Comparison of ENCODE assay signal across 19 cellular contexts in the genomic region with DNA sequence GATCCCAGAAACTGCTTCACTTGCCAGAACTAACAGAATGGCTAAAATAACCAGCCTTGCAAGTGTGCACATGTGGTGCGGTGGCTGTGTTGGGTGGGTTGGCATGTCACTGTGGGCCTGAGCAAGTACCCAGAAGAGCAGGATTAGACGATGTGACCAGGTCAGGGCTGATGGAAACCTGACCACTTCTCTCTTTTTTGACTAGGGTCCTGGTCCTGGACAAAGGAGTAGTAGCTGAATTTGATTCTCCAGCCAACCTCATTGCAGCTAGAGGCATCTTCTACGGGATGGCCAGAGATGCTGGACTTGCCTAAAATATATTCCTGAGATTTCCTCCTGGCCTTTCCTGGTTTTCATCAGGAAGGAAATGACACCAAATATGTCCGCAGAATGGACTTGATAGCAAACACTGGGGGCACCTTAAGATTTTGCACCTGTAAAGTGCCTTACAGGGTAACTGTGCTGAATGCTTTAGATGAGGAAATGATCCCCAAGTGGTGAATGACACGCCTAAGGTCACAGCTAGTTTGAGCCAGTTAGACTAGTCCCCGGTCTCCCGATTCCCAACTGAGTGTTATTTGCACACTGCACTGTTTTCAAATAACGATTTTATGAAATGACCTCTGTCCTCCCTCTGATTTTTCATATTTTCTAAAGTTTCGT. TPM values are rescaled to one million over a fixed set of nuclear protein-coding genes. Genes with fewer than 3 reads are reported as not detected.
DNase-seq lines count a peak whose midpoint lies in the region; ATAC-seq and TF ChIP-seq lines count a peak whose summit lies in the region.
"Had no signal": no experiment of that assay in that cellular context is flagged by ENCODE, and none has a peak within 500 bp of the region (broad histone marks: within the 10 kb centered on the region; RNA-seq: fewer than 3 reads in every experiment).

No MANE protein-coding gene starts in this region.

- no peaks in the 10 kb centered on the region for H3K9me3 Mint-ChIP-seq in MCF 10A (ENCODE audit: unreplicated experiment)
- H3K9me3 Mint-ChIP-seq in type B pancreatic cell: no peaks in the 10 kb centered on the region
- H3K9me3 Mint-ChIP-seq: CD8-positive, alpha-beta memory T cell; naive thymus-derived CD4-positive, alpha-beta T cell; stimulated activated effector memory CD8-positive, alpha-beta T cell treated with anti-CD3 and anti-CD28 coated beads, Interleukin-12 subunit alpha, Interleukin-12 subunit beta, amount 100 ng/mL, for 72 hours had no signal

- H3K27ac ChIP-seq in breast epithelium: no peak overlapping the region
- peak overlapping the region; percentile 87 for H3K27ac ChIP-seq in cingulate gyrus (ENCODE audit: low read depth, low read length)

- no peaks in the 10 kb centered on the region for H3K27me3 ChIP-seq in breast epithelium
- H3K27me3 ChIP-seq: cardiac muscle cell, sigmoid colon had no signal

- intact Hi-C loops in MCF 10A (cut with micrococcal nuclease) (no loop called here), breast epithelium (cut with DNase I; ENCODE audit: low total_unique reads) (no loop called here), mucosa of descending colon (cut with DNase I, micrococcal nuclease) (loop anchor here in 1 of 2 donors (5.0 kb wide), 2 partner anchors 59 to 149 kb away; a partner anchor contains a TSS)

- H3K4me3 ChIP-seq in breast epithelium: no peak overlapping the region
- no peak overlapping the region for H3K4me3 ChIP-seq in mucosa of descending colon
- H3K4me3 ChIP-seq: cardiac muscle cell, sigmoid colon had no signal

- H3K36me3 ChIP-seq in breast epithelium (no peaks in the 10 kb centered on the region), mucosa of descending colon (ENCODE audit: low read depth) (peaks cover 3% of the 10 kb centered on the region)

- H3K4me3 Mint-ChIP-seq in MCF 10A (ENCODE audit: unreplicated experiment) (no peak overlapping the region), type B pancreatic cell (no peak overlapping the region)
- H3K4me3 Mint-ChIP-seq: CD8-positive, alpha-beta memory T cell; naive thymus-derived CD4-positive, alpha-beta T cell; stimulated activated effector memory CD8-positive, alpha-beta T cell treated with anti-CD3 and anti-CD28 coated beads, Interleukin-12 subunit alpha, Interleukin-12 subunit beta, amount 100 ng/mL, for 72 hours had no signal

- H3K4me1 ChIP-seq in breast epithelium: peaks cover 10 to 12% of the 10 kb centered on the region in 2 donors
- H3K4me1 ChIP-seq in mucosa of descending colon (ENCODE audit: low read depth): peaks cover 71% of the 10 kb centered on the region

- POLR2A ChIA-PET in MCF 10A (lab: Yijun Ruan, JAX): interaction anchor here (0.7 to 2.4 kb wide), 13 partner anchors 10 to 212 kb away, joined by 3 to 11 read pairs (median 4); a partner anchor contains a TSS

- CTCF ChIA-PET in MCF 10A (lab: Yijun Ruan, JAX): interaction anchor here (0.5 to 11.2 kb wide), 10 partner anchors 11 to 204 kb away, joined by 3 to 248 read pairs (median 3); no protein-coding TSS in a partner anchor

- peak overlapping the region; percentile 42 for H3K27ac Mint-ChIP-seq in MCF 10A (ENCODE audit: low read depth, unreplicated experiment)
- peak overlapping the region; percentile 88 for H3K27ac Mint-ChIP-seq in type B pancreatic cell

- TF ChIP-seq POLR2A in breast epithelium (IDR thresholded peaks at IDR 0.05): no peak

- peak; percentile 28 for ATAC-seq in mucosa of descending colon
- ATAC-seq in HG03469 (IDR thresholded peaks at IDR 0.05; ENCODE audit: unreplicated experiment): no peak
- ATAC-seq: naive thymus-derived CD4-positive, alpha-beta T cell; stimulated activated effector memory CD8-positive, alpha-beta T cell treated with anti-CD3 and anti-CD28 coated beads, Interleukin-12 subunit alpha, Interleukin-12 subunit beta, amount 100 ng/mL, for 72 hours had no signal

- no peaks in the 10 kb centered on the region for H3K27me3 Mint-ChIP-seq in MCF 10A (ENCODE audit: insufficient read depth, unreplicated experiment)
- no peaks in the 10 kb centered on the region for H3K27me3 Mint-ChIP-seq in type B pancreatic cell
- H3K27me3 Mint-ChIP-seq: CD8-positive, alpha-beta memory T cell had no signal

- H3K36me3 Mint-ChIP-seq in MCF 10A (ENCODE audit: insufficient read depth, unreplicated experiment): peaks cover 54% of the 10 kb centered on the region
- H3K36me3 Mint-ChIP-seq in type B pancreatic cell: no peaks in the 10 kb centered on the region

- TSS peak; percentile 73 for BruUV-seq in MCF 10A (replicated peaks; lab: Mats Ljungman, UMichigan)

- H3K9me3 ChIP-seq in breast epithelium (no peaks in the 10 kb centered on the region), mucosa of descending colon (no peaks in the 10 kb centered on the region)
- H3K9me3 ChIP-seq: sigmoid colon had no signal

- DNase-seq in MCF 10A (ENCODE audit: unreplicated experiment): no peak
- no peak for DNase-seq in breast epithelium (ENCODE audit: low spot score in 2 of 2)
- DNase-seq in mucosa of descending colon: peak in 1 of 3 donors; percentile 60
- no peak for DNase-seq in type B pancreatic cell (ENCODE audit: extremely low spot score, unreplicated experiment)
- no peak for DNase-seq in DMS 273 treated with DMSO at 0.1 percent for 48 hours (lab: John Stamatoyannopoulos, UW)
- DNase-seq in SIG-M5 treated with dmso at 0.1 percent for 504 hours (lab: John Stamatoyannopoulos, UW; ENCODE audit: unreplicated experiment): no peak
- DNase-seq: activated CD8-positive, alpha-beta memory T cell treated with anti-CD3 and anti-CD28 coated beads, Interleukin-2, amount 50 U/mL, for 4 hours; activated naive CD4-positive, alpha-beta T cell treated with anti-CD3 and anti-CD28 coated beads, Interleukin-2, amount 50 U/mL, for 16 hours; CD8-positive, alpha-beta memory T cell; GF-D8; kidney glomerular epithelial cell; naive thymus-derived CD4-positive, alpha-beta T cell; sigmoid colon; stimulated activated CD4-positive, alpha-beta T cell treated with anti-CD3 and anti-CD28 coated beads, Interleukin-4, amount 100 ng/mL, for 4 hours had no signal

- TF ChIP-seq CTCF in MCF 10A (IDR thresholded peaks at IDR 0.05; ENCODE audit: unreplicated experiment) (no peak), breast epithelium (IDR thresholded peaks at IDR 0.05) (no peak), mucosa of descending colon (IDR thresholded peaks at IDR 0.05) (no peak), type B pancreatic cell (conservative IDR thresholded peaks at IDR 0.05) (no peak)

- H3K4me1 Mint-ChIP-seq in MCF 10A (ENCODE audit: insufficient read depth, unreplicated experiment) (peaks cover 60% of the 10 kb centered on the region), type B pancreatic cell (ENCODE audit: unreplicated experiment) (peaks cover 63% of the 10 kb centered on the region)
- H3K4me1 Mint-ChIP-seq: stimulated activated effector memory CD8-positive, alpha-beta T cell treated with anti-CD3 and anti-CD28 coated beads, Interleukin-12 subunit alpha, Interleukin-12 subunit beta, amount 100 ng/mL, for 72 hours had no signal

RNA-seq across cellular contexts. Expression of a gene that starts 16.7 kb away (rescaled TPM):
- 42.2 and 46.4 TPM in 2 replicates for total RNA-seq in MCF 10A (2022)
- total RNA-seq in breast epithelium: 10 to 100 TPM; 36.7 to 68.6 (median 38.1) TPM
- 10 to 100 TPM; 26.8 to 86.0 (median 29.6) TPM for total RNA-seq in mucosa of descending colon
- total RNA-seq in type B pancreatic cell (ENCODE audit: low replicate concordance): 21.0 and 38.4 TPM in 2 replicates

RNA-seq across cellular contexts. Expression of a gene that starts 28.4 kb away (rescaled TPM):
- total RNA-seq in MCF 10A (2022): 99.4 and 108 TPM in 2 replicates
- 100 to 1,000 TPM in 2 of 3 donors, 10 to 100 TPM in 1; 70.7 to 161 (median 104) TPM for total RNA-seq in breast epithelium
- 100 to 1,000 TPM in 2 of 3 donors, 10 to 100 TPM in 1; 91.0 to 122 (median 114) TPM for total RNA-seq in mucosa of descending colon
- total RNA-seq in type B pancreatic cell (ENCODE audit: low replicate concordance): 83.4 and 157 TPM in 2 replicates

RNA-seq across cellular contexts. Expression of a gene that starts 56.3 kb away (rescaled TPM):
- total RNA-seq in MCF 10A (2022) (209 and 293 TPM in 2 replicates), breast epithelium (100 to 1,000 TPM in 1 of 3 donors, 10 to 100 TPM in 1, 1 to 10 TPM in 1; 6.1 to 122 (median 81.0) TPM), mucosa of descending colon (100 to 1,000 TPM; 166 to 453 (median 211) TPM), type B pancreatic cell (ENCODE audit: low replicate concordance) (10.6 and 13.3 TPM in 2 replicates)
- total RNA-seq: cardiac muscle cell, OCI-LY7 had no signal
